ENCODE assay signal across 9 cellular contexts in genomic region chr7:77800158-77800557, GRCh38. TPM values are rescaled to one million over a fixed set of nuclear protein-coding genes. Genes with fewer than 3 reads are reported as not detected.
A peak's percentile ranks its signal among the peaks of the same experiment; 100 is the strongest.
DNase-seq lines count a peak whose midpoint lies in the region; ATAC-seq and TF ChIP-seq lines count a peak whose summit lies in the region.
"Had no signal": no experiment of that assay in that cellular context is flagged by ENCODE, and none has a peak within 500 bp of the region (broad histone marks: within the 10 kb centered on the region; RNA-seq: fewer than 3 reads in every experiment).

No MANE protein-coding gene starts in this region.

- H3K9ac ChIP-seq in adipocyte (ENCODE audit: low read length) = peak overlapping the region; percentile 87
- no peak overlapping the region for H3K9ac ChIP-seq in neural progenitor cell

- H3F3A ChIP-seq in neural progenitor cell (ENCODE audit: low read depth) = peaks cover 19% of the 10 kb centered on the region

- H3K27me3 ChIP-seq in adipocyte (replicated peaks; ENCODE audit: control insufficient read depth, insufficient read depth, low read length) = no peaks in the 10 kb centered on the region
- H3K27me3 ChIP-seq in neural progenitor cell = no peaks in the 10 kb centered on the region
- no peaks in the 10 kb centered on the region for H3K27me3 ChIP-seq in body of pancreas
- H3K27me3 ChIP-seq: uterus had no signal

- peak overlapping the region; percentile 98 for H3K4me3 Mint-ChIP-seq in neural progenitor cell

- no peaks in the 10 kb centered on the region for H3K9me3 ChIP-seq in adipocyte (ENCODE audit: control insufficient read depth, low read length)
- peaks cover under 1% of the 10 kb centered on the region for H3K9me3 ChIP-seq in neural progenitor cell (ENCODE audit: low read depth)
- H3K9me3 ChIP-seq in body of pancreas = no peaks in the 10 kb centered on the region
- H3K9me3 ChIP-seq: uterus had no signal

- peaks cover 6% of the 10 kb centered on the region for H4K20me1 ChIP-seq in neural progenitor cell (ENCODE audit: low read depth)

- peaks cover 26% of the 10 kb centered on the region for H3K4me1 Mint-ChIP-seq in neural progenitor cell

- H3K9me3 Mint-ChIP-seq in neural progenitor cell = peaks cover 11% of the 10 kb centered on the region

- no peak for TF ChIP-seq CTCF in GM12865 (IDR thresholded peaks at IDR 0.05; ENCODE audit: insufficient read depth, low read depth, low read length, missing control alignments)
- TF ChIP-seq CTCF in neural progenitor cell (IDR thresholded peaks at IDR 0.05) = no peak
- TF ChIP-seq CTCF in body of pancreas (IDR thresholded peaks at IDR 0.05) = no peak

- peaks cover 84% of the 10 kb centered on the region for H3K79me2 ChIP-seq in neural progenitor cell (ENCODE audit: low read depth)

- peak; percentile 23 for ATAC-seq in HG03565 (IDR thresholded peaks at IDR 0.05; ENCODE audit: unreplicated experiment)
- ATAC-seq in GM21367 (IDR thresholded peaks at IDR 0.05; ENCODE audit: unreplicated experiment) = no peak
- ATAC-seq in body of pancreas = no peak

- intact Hi-C loops in body of pancreas (cut with DNase I) = no loop called here

- DNase-seq in GM12865 (ENCODE audit: low read depth) (peak; percentile 72), adipocyte (ENCODE audit: low read depth) (peak; percentile 37), neural progenitor cell (ENCODE audit: low spot score) (no peak), NCI-H510A treated with DMSO at 0.1 percent for 48 hours (lab: John Stamatoyannopoulos, UW) (no peak), activated gamma-delta T cell (lab: John Stamatoyannopoulos, UW) (no peak), body of pancreas (no peak)
- DNase-seq: uterus had no signal

- H3K36me3 Mint-ChIP-seq in neural progenitor cell = peaks cover 10% of the 10 kb centered on the region

- H3K27ac ChIP-seq in neural progenitor cell (no peak overlapping the region), body of pancreas (no peak overlapping the region)

- H3K27ac Mint-ChIP-seq in neural progenitor cell = peak overlapping the region; percentile 33

- TF ChIP-seq POLR2A in body of pancreas (IDR thresholded peaks at IDR 0.05) = no peak

- H3K4me2 ChIP-seq in neural progenitor cell = peak overlapping the region; percentile 84

- H3K4me3 ChIP-seq in GM12865 (ENCODE audit: low read depth, low read length) = peak overlapping the region; percentile 92
- H3K4me3 ChIP-seq in adipocyte (ENCODE audit: low read length) = peak overlapping the region; percentile 97
- peak overlapping the region; percentile 85 for H3K4me3 ChIP-seq in neural progenitor cell
- H3K4me3 ChIP-seq in body of pancreas = no peak overlapping the region

- peaks cover 17% of the 10 kb centered on the region for H3K4me1 ChIP-seq in adipocyte (ENCODE audit: control insufficient read depth, insufficient read depth, low read length)
- H3K4me1 ChIP-seq in neural progenitor cell = peaks cover 13% of the 10 kb centered on the region
- H3K4me1 ChIP-seq in body of pancreas = peaks cover 19% of the 10 kb centered on the region

- 35 to 45% methylated on average over 4 of the region's 4 CpGs for WGBS in body of pancreas, 2 donors

- H2AFZ ChIP-seq in neural progenitor cell (replicated peaks) = no peak overlapping the region

- no peaks in the 10 kb centered on the region for H3K27me3 Mint-ChIP-seq in neural progenitor cell (ENCODE audit: insufficient read depth, low read depth)

- no peaks in the 10 kb centered on the region for H3K36me3 ChIP-seq in adipocyte (ENCODE audit: control insufficient read depth, insufficient read depth, low read length, severe bottlenecking)
- H3K36me3 ChIP-seq in neural progenitor cell = no peaks in the 10 kb centered on the region
- H3K36me3 ChIP-seq in body of pancreas (replicated peaks in 1 of 2; ENCODE audit: insufficient read depth in 1 of 2, low read depth in 2 of 2) = no peaks in the 10 kb centered on the region
- H3K36me3 ChIP-seq: uterus had no signal

RNA-seq across cellular contexts. Expression of gene PHTF2, which starts 1.6 kb away (rescaled TPM):
- total RNA-seq in neural progenitor cell (ENCODE audit: low replicate concordance) (33.0 and 38.6 TPM in 2 replicates), body of pancreas (1 to 10 TPM; 7.9 to 9.6 TPM)

RNA-seq across cellular contexts. Expression of gene TMEM60, which starts 1.9 kb away (rescaled TPM):
- total RNA-seq in neural progenitor cell (ENCODE audit: low replicate concordance) = 36.8 and 42.8 TPM in 2 replicates
- 1 to 10 TPM in 1 of 2 donors, not detected in 1; 9.6 TPM for total RNA-seq in body of pancreas

Comparison
In these comparisons a context has a peak if more than half of its experiments do, and no peak if none do; other contexts are left out.
1. DNase-seq: peak in GM12865 (single experiment) and adipocyte (single experiment); none in neural progenitor cell (single experiment), NCI-H510A treated with DMSO at 0.1 percent for 48 hours (single experiment), activated gamma-delta T cell (single experiment) and body of pancreas (0 of 4).
2. H3K4me3 ChIP-seq: peak in GM12865 (single experiment), adipocyte (single experiment) and neural progenitor cell (single experiment); none in body of pancreas (0 of 2).